In the genomic region with DNA sequence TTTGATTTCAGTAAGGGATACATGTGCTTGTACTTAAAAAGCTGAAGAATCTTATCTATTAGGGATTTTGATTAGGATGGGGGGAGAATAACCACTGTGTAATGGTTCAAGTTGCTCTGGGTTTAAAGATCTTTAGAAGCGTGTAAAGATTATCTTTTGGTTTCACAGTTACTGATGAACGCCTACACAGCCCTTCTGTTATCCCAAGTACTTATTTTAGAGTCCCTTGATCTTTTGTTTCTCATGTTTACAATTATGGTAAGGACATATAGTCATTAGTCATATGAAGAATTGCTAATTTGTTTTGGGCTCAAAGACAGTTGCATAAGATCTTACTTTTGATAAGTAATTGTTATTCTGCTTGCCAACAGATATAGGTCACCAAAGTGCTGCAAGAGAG, we compare ENCODE assay signal across 15 cellular contexts.
DNase-seq lines count a peak whose midpoint lies in the region; ATAC-seq and TF ChIP-seq lines count a peak whose summit lies in the region.
"Had no signal": no experiment of that assay in that cellular context is flagged by ENCODE, and none has a peak within 500 bp of the region (broad histone marks: within the 10 kb centered on the region; RNA-seq: fewer than 3 reads in every experiment).

No MANE protein-coding gene starts in this region.

- no peak overlapping the region for H3K9ac ChIP-seq in H9 (ENCODE audit: extremely low read depth, insufficient read length, low read length)

- no peaks in the 10 kb centered on the region for H3K79me1 ChIP-seq in H9 (ENCODE audit: insufficient read depth, low read depth, low read length, poor library complexity, severe bottlenecking)

- peaks cover 5% of the 10 kb centered on the region for H3K9me3 Mint-ChIP-seq in activated CD4-positive, alpha-beta T cell treated with anti-CD3 and anti-CD28 coated beads for 36 hours (ENCODE audit: low read depth)
- no peaks in the 10 kb centered on the region for H3K9me3 Mint-ChIP-seq in H9
- H3K9me3 Mint-ChIP-seq in CD4-positive, alpha-beta memory T cell, result peaks cover 0 to 13% (median 4%) of the 10 kb centered on the region in 8 donors

- no peaks in the 10 kb centered on the region; the same call in 1 of the 2 replicates for H3K27me3 ChIP-seq in H9 (ENCODE audit: insufficient read depth, low read length)
- no peaks in the 10 kb centered on the region for H3K27me3 ChIP-seq in CD4-positive, alpha-beta memory T cell (ENCODE audit: insufficient read depth, low read length)
- H3K27me3 ChIP-seq: upper lobe of left lung had no signal

- no peak overlapping the region for H3K4me2 ChIP-seq in H9 (ENCODE audit: insufficient read depth, insufficient read length, low read length)

- H4K91ac ChIP-seq in H9 (ENCODE audit: insufficient read length, low read depth, low read length), result no peak overlapping the region

- peaks cover 26% of the 10 kb centered on the region for H3K4me1 Mint-ChIP-seq in activated CD4-positive, alpha-beta T cell treated with anti-CD3 and anti-CD28 coated beads for 36 hours
- H3K4me1 Mint-ChIP-seq in H9, result peaks cover 37 to 41% of the 10 kb centered on the region in 2 experiments
- H3K4me1 Mint-ChIP-seq in CD4-positive, alpha-beta memory T cell, result peaks cover 21 to 54% (median 32%) of the 10 kb centered on the region in 4 donors

- no peak overlapping the region for H3K14ac ChIP-seq in H9 (ENCODE audit: insufficient read depth, low read length)

- peak; percentile 73 for ATAC-seq in activated CD4-positive, alpha-beta T cell treated with anti-CD3 and anti-CD28 coated beads for 36 hours
- peak; percentile 61 for ATAC-seq in GM21515 (IDR thresholded peaks at IDR 0.05; ENCODE audit: unreplicated experiment)
- ATAC-seq in HG03066 (IDR thresholded peaks at IDR 0.05; ENCODE audit: low read depth, unreplicated experiment), result peak; percentile 65

- H4K8ac ChIP-seq in H9 (replicated peaks; ENCODE audit: insufficient read length, low read depth, low read length), result no peak overlapping the region

- H2BK120ac ChIP-seq in H9 (ENCODE audit: low read depth, low read length, poor library complexity, severe bottlenecking), result no peak overlapping the region

- TF ChIP-seq CTCF in fibroblast of villous mesenchyme (IDR thresholded peaks at IDR 0.05; ENCODE audit: insufficient read depth, low read depth, low read length), result no peak
- no peak for TF ChIP-seq CTCF in H9 (conservative IDR thresholded peaks at IDR 0.05)

- H3K79me2 ChIP-seq in H9 (ENCODE audit: insufficient read depth, low read length), result no peaks in the 10 kb centered on the region

- H3K36me3 ChIP-seq in CD4-positive, alpha-beta memory T cell (ENCODE audit: insufficient read depth, low read length), result peaks cover 6% of the 10 kb centered on the region
- H3K36me3 ChIP-seq: upper lobe of left lung had no signal

- H3T11ph ChIP-seq in H9 (ENCODE audit: low read length), result no peak overlapping the region

- no peaks in the 10 kb centered on the region for H3K27me3 Mint-ChIP-seq in activated CD4-positive, alpha-beta T cell treated with anti-CD3 and anti-CD28 coated beads for 36 hours
- H3K27me3 Mint-ChIP-seq in H9 (ENCODE audit: low read depth), result no peaks in the 10 kb centered on the region
- H3K27me3 Mint-ChIP-seq in CD4-positive, alpha-beta memory T cell, result no peaks in the 10 kb centered on the region

- no peak overlapping the region for H3K4ac ChIP-seq in H9 (ENCODE audit: low read depth, low read length)

- H2AK5ac ChIP-seq in H9 (ENCODE audit: insufficient read length, low read length), result no peak overlapping the region

- no peaks in the 10 kb centered on the region for H4K20me1 ChIP-seq in H9 (ENCODE audit: control insufficient read depth, insufficient read depth, insufficient read length)

- no peaks in the 10 kb centered on the region for H3K9me3 ChIP-seq in H9 (ENCODE audit: control insufficient read depth, low read depth, low read length)
- H3K9me3 ChIP-seq in CD4-positive, alpha-beta memory T cell (ENCODE audit: control insufficient read depth in 1 of 2, low read length in 2 of 2), result no peaks in the 10 kb centered on the region
- H3K9me3 ChIP-seq: upper lobe of left lung had no signal

- intact Hi-C loops in activated CD4-positive, alpha-beta T cell treated with anti-CD3 and anti-CD28 coated beads for 36 hours (cut with DNase I, micrococcal nuclease), result loop anchor here in 1 of 2 experiments (5.0 kb wide), 1 partner anchor 107 kb away; no protein-coding TSS in a partner anchor
- intact Hi-C loops in CD4-positive, alpha-beta memory T cell (cut with micrococcal nuclease), result no loop called here

- H3K23ac ChIP-seq in H9 (ENCODE audit: insufficient read length, low read depth, low read length), result no peak overlapping the region

- no peak overlapping the region for H3K27ac ChIP-seq in H9 (ENCODE audit: insufficient read length, low read depth, low read length)
- H3K27ac ChIP-seq in CD4-positive, alpha-beta memory T cell (ENCODE audit: low read depth, low read length), result no peak overlapping the region
- H3K27ac ChIP-seq: upper lobe of left lung had no signal

- DNase-seq in activated CD4-positive, alpha-beta T cell treated with anti-CD3 and anti-CD28 coated beads for 36 hours, result no peak
- no peak for DNase-seq in activated CD4-positive, alpha-beta T cell treated with anti-CD3 and anti-CD28 coated beads, Interleukin-2, amount 50 U/mL, for 4 hours
- peak; percentile 38 for DNase-seq in fibroblast of villous mesenchyme (ENCODE audit: low read depth)
- no peak for DNase-seq in cerebellum (ENCODE audit: low spot score)
- no peak for DNase-seq in H9
- no peak for DNase-seq in CD4-positive, alpha-beta memory T cell
- DNase-seq: 8988T; effector memory CD4-positive, alpha-beta T cell; hippocampal formation; midbrain; MV-4-11; NCI-H526; upper lobe of left lung had no signal

- POLR2A ChIA-PET in activated CD4-positive, alpha-beta T cell treated with anti-CD3 and anti-CD28 coated beads for 36 hours (lab: Charles Lee), result no interaction called here
- POLR2A ChIA-PET in CD4-positive, alpha-beta memory T cell (lab: Charles Lee; ENCODE audit: partially characterized antibody), result no interaction called here

- no CpG with 5 or more reads among the region's 2 CpGs for WGBS in H9 (ENCODE audit: extremely low coverage, insufficient read length, low lambda C conversion rate)

- no peaks in the 10 kb centered on the region for H3K23me2 ChIP-seq in H9 (ENCODE audit: insufficient read length, low read depth, low read length, poor library complexity, severe bottlenecking)

- H3K4me3 ChIP-seq in fibroblast of villous mesenchyme (ENCODE audit: low read depth, low read length), result no peak overlapping the region
- H3K4me3 ChIP-seq in CD4-positive, alpha-beta memory T cell (ENCODE audit: low read length in 2 of 2), result no peak overlapping the region
- H3K4me3 ChIP-seq: upper lobe of left lung had no signal

- no peak overlapping the region for H2BK15ac ChIP-seq in H9 (ENCODE audit: low read depth, low read length)

- no peak overlapping the region for H3K27ac Mint-ChIP-seq in activated CD4-positive, alpha-beta T cell treated with anti-CD3 and anti-CD28 coated beads for 36 hours
- no peak overlapping the region for H3K27ac Mint-ChIP-seq in H9
- peak overlapping the region in 2 of 7 donors; percentile 13 to 25 for H3K27ac Mint-ChIP-seq in CD4-positive, alpha-beta memory T cell

- H2BK12ac ChIP-seq in H9 (ENCODE audit: insufficient read length, low read depth, low read length), result no peak overlapping the region

- no peak overlapping the region for H3K56ac ChIP-seq in H9 (ENCODE audit: insufficient read length, low read depth, low read length)

- CTCF ChIA-PET in activated CD4-positive, alpha-beta T cell treated with anti-CD3 and anti-CD28 coated beads for 36 hours (lab: Charles Lee), result no interaction called here
- CTCF ChIA-PET in CD4-positive, alpha-beta memory T cell (lab: Charles Lee; ENCODE audit: partially characterized antibody), result no interaction called here

- no peak overlapping the region for H2BK20ac ChIP-seq in H9 (ENCODE audit: low read depth, low read length, poor library complexity, severe bottlenecking)

- no peak overlapping the region for H2AFZ ChIP-seq in H9 (ENCODE audit: low read length)

- no peak overlapping the region for H3K4me3 Mint-ChIP-seq in activated CD4-positive, alpha-beta T cell treated with anti-CD3 and anti-CD28 coated beads for 36 hours
- no peak overlapping the region for H3K4me3 Mint-ChIP-seq in H9
- no peak overlapping the region for H3K4me3 Mint-ChIP-seq in CD4-positive, alpha-beta memory T cell

- no peak overlapping the region for H2BK5ac ChIP-seq in H9 (ENCODE audit: insufficient read length, low read length)

- no peak overlapping the region for H4K5ac ChIP-seq in H9 (ENCODE audit: insufficient read length, low read depth, low read length)

- H3K18ac ChIP-seq in H9 (ENCODE audit: insufficient read length, low read depth, low read length), result no peak overlapping the region

- no peaks in the 10 kb centered on the region for H3K4me1 ChIP-seq in H9 (ENCODE audit: insufficient read depth, low read length)
- peaks cover 15% of the 10 kb centered on the region for H3K4me1 ChIP-seq in CD4-positive, alpha-beta memory T cell (ENCODE audit: insufficient read depth, low read length)

- peaks cover 49% of the 10 kb centered on the region for H3K36me3 Mint-ChIP-seq in activated CD4-positive, alpha-beta T cell treated with anti-CD3 and anti-CD28 coated beads for 36 hours (ENCODE audit: low read depth)
- peaks cover 0 to 7% (median 4%) of the 10 kb centered on the region in 3 experiments; a peak in 2 of 7 replicates for H3K36me3 Mint-ChIP-seq in H9 (ENCODE audit: insufficient read depth in 1 of 3, low read depth in 3 of 3)
- H3K36me3 Mint-ChIP-seq in CD4-positive, alpha-beta memory T cell, result peaks cover 60 to 70% of the 10 kb centered on the region in 2 donors
